ENCODE assay signal across 10 cellular contexts in the genomic region with DNA sequence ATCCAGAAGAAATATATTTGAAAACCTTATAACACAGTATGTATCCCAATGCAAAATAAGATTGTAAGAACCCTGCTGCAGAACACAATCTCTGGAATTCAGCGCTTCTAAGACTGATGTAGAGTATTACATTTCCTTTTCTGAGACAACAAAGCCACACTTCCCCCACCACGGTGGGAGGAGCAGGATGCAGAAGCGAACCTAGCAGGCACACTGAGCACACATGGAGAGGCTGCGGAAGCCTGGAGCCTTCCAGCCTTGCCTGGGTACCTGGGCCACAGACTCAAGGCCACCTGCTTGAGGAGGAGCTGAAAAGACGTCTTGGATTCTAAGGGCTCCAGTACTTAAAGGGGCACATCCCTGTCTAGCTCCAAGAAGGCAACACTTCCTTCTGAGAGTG. TPM values are rescaled to one million over a fixed set of nuclear protein-coding genes. Genes with fewer than 3 reads are reported as not detected.
DNase-seq lines count a peak whose midpoint lies in the region; ATAC-seq, FAIRE-seq and TF ChIP-seq lines count a peak whose summit lies in the region.
"Had no signal": no experiment of that assay in that cellular context is flagged by ENCODE, and none has a peak within 500 bp of the region (broad histone marks: within the 10 kb centered on the region; RNA-seq: fewer than 3 reads in every experiment).

No MANE protein-coding gene starts in this region.

- peaks cover 26% of the 10 kb centered on the region for H3K4me1 Mint-ChIP-seq in activated CD8-positive, alpha-beta memory T cell treated with anti-CD3 and anti-CD28 coated beads, Interleukin-2, amount 10 ng/mL, durations not matched to agents 7 days and 5 days

- peaks cover 47% of the 10 kb centered on the region for H3K36me3 Mint-ChIP-seq in activated CD8-positive, alpha-beta memory T cell treated with anti-CD3 and anti-CD28 coated beads, Interleukin-2, amount 10 ng/mL, durations not matched to agents 7 days and 5 days

- ATAC-seq in activated CD8-positive, alpha-beta memory T cell treated with anti-CD3 and anti-CD28 coated beads, Interleukin-2, amount 10 ng/mL, durations not matched to agents 7 days and 5 days = no peak
- no peak for ATAC-seq in body of pancreas

- no peaks in the 10 kb centered on the region for H3K9me3 Mint-ChIP-seq in activated CD8-positive, alpha-beta memory T cell treated with anti-CD3 and anti-CD28 coated beads, Interleukin-2, amount 10 ng/mL, durations not matched to agents 7 days and 5 days (ENCODE audit: low read depth)

- H3K4me1 ChIP-seq in body of pancreas = peaks cover 54% of the 10 kb centered on the region
- peaks cover 26% of the 10 kb centered on the region for H3K4me1 ChIP-seq in testis
- peaks cover 26 to 34% of the 10 kb centered on the region in 2 donors for H3K4me1 ChIP-seq in kidney (ENCODE audit: control insufficient read depth in 1 of 2, insufficient read depth in 1 of 2, low read depth in 1 of 2, low read length in 2 of 2)

- H3K27ac ChIP-seq in body of pancreas = peak overlapping the region in 3 of 4 donors; percentile 72 to 88 (median 85)
- H3K27ac ChIP-seq in testis = peak overlapping the region in 1 of 2 donors; percentile 48
- peak overlapping the region in 1 of 2 donors; percentile 66 for H3K27ac ChIP-seq in kidney (ENCODE audit: low read depth in 2 of 2, low read length in 2 of 2)
- H3K27ac ChIP-seq: VCaP had no signal

- no peak overlapping the region for H3K9ac ChIP-seq in kidney (ENCODE audit: low read length in 2 of 2)

- DNase-seq in activated CD8-positive, alpha-beta memory T cell treated with anti-CD3 and anti-CD28 coated beads, Interleukin-2, amount 10 ng/mL, durations not matched to agents 7 days and 5 days = no peak
- no peak for DNase-seq in activated CD8-positive, alpha-beta memory T cell treated with anti-CD3 and anti-CD28 coated beads, Interleukin-2, amount 50 U/mL, for 48 hours
- DNase-seq in body of pancreas = peak; percentile 39 to 70 (median 64)
- peak; percentile 88 for DNase-seq in left kidney (ENCODE audit: low read depth, low spot score)
- peak; percentile 47 for DNase-seq in testis
- no peak for DNase-seq in T1000 (lab: John Stamatoyannopoulos, UW)
- no peak for DNase-seq in NCI-H774 (lab: John Stamatoyannopoulos, UW)
- no peak for DNase-seq in kidney
- DNase-seq: NCI-H2081 had no signal

- H3K27me3 Mint-ChIP-seq in activated CD8-positive, alpha-beta memory T cell treated with anti-CD3 and anti-CD28 coated beads, Interleukin-2, amount 10 ng/mL, durations not matched to agents 7 days and 5 days = no peaks in the 10 kb centered on the region

- H3K4me3 ChIP-seq in body of pancreas (no peak overlapping the region), testis (no peak overlapping the region), kidney (ENCODE audit: low read length in 2 of 2) (no peak overlapping the region)

- no peak for FAIRE-seq in kidney (lab: Jason Lieb, UNC)

- H3K9me3 ChIP-seq in body of pancreas (no peaks in the 10 kb centered on the region), testis (no peaks in the 10 kb centered on the region), kidney (ENCODE audit: control insufficient read depth in 1 of 2, low read length in 2 of 2) (no peaks in the 10 kb centered on the region)

- 29% methylated on average over 5 of the region's 5 CpGs for WGBS in body of pancreas, 2 donors
- WGBS in testis, 2 donors = 24 to 33% methylated on average over 5 of the region's 5 CpGs

- H3K4me3 Mint-ChIP-seq in activated CD8-positive, alpha-beta memory T cell treated with anti-CD3 and anti-CD28 coated beads, Interleukin-2, amount 10 ng/mL, durations not matched to agents 7 days and 5 days = no peak overlapping the region

- H3K27ac Mint-ChIP-seq in activated CD8-positive, alpha-beta memory T cell treated with anti-CD3 and anti-CD28 coated beads, Interleukin-2, amount 10 ng/mL, durations not matched to agents 7 days and 5 days = peak overlapping the region; percentile 20

- CTCF ChIA-PET in activated CD8-positive, alpha-beta memory T cell treated with anti-CD3 and anti-CD28 coated beads, Interleukin-2, amount 10 ng/mL, durations not matched to agents 7 days and 5 days (lab: Charles Lee) = interaction anchor here (1.4 kb wide), 1 partner anchor 93 kb away, joined by 3 read pairs; no protein-coding TSS in a partner anchor

- intact Hi-C loops in body of pancreas (cut with DNase I) (no loop called here), testis (cut with DNase I; ENCODE audit: low total_unique reads) (no loop called here), kidney (cut with DNase I) (no loop called here)

- H3K36me3 ChIP-seq in body of pancreas (replicated peaks in 1 of 2; ENCODE audit: insufficient read depth in 1 of 2, low read depth in 2 of 2) (peaks cover 0 to 1% of the 10 kb centered on the region in 2 donors), testis (ENCODE audit: low read depth, missing control alignments) (no peaks in the 10 kb centered on the region), kidney (ENCODE audit: control insufficient read depth in 1 of 2, insufficient read depth in 2 of 2, low read length in 2 of 2) (peaks cover 0 to 1% of the 10 kb centered on the region in 2 donors)

- no peaks in the 10 kb centered on the region for H3K27me3 ChIP-seq in body of pancreas
- H3K27me3 ChIP-seq in testis = no peaks in the 10 kb centered on the region

- TF ChIP-seq POLR2A in body of pancreas (IDR thresholded peaks at IDR 0.05) (no peak), testis (IDR thresholded peaks at IDR 0.05) (no peak)

- TF ChIP-seq CTCF in body of pancreas (IDR thresholded peaks at IDR 0.05) (no peak), testis (IDR thresholded peaks at IDR 0.05) (no peak), kidney (IDR thresholded peaks at IDR 0.05; ENCODE audit: borderline replicate concordance, extremely low read depth, insufficient read depth) (no peak)

RNA-seq across cellular contexts. Expression of gene TCHP, which starts 46.4 kb away (rescaled TPM):
- total RNA-seq in activated CD8-positive, alpha-beta memory T cell treated with anti-CD3 and anti-CD28 coated beads, Interleukin-2, amount 10 ng/mL, durations not matched to agents 7 days and 5 days = 10 to 100 TPM; 38.4 to 40.1 TPM
- 10 to 100 TPM; 29.3 to 72.2 TPM for total RNA-seq in body of pancreas
- 10 to 100 TPM; 38.0 to 59.4 TPM for total RNA-seq in testis
- polyA plus RNA-seq in testis (ENCODE audit: insufficient read depth, low read depth, low replicate concordance) = 23.2 TPM
- 16.2 TPM for total RNA-seq in kidney
- 6.0 TPM for polyA plus RNA-seq in kidney (ENCODE audit: insufficient read depth, low read depth, low replicate concordance)

RNA-seq across cellular contexts. Expression of gene GIT2, which starts 49.7 kb away (rescaled TPM):
- total RNA-seq in activated CD8-positive, alpha-beta memory T cell treated with anti-CD3 and anti-CD28 coated beads, Interleukin-2, amount 10 ng/mL, durations not matched to agents 7 days and 5 days = 10 to 100 TPM; 90.6 to 92.3 TPM
- total RNA-seq in body of pancreas = 10 to 100 TPM; 44.4 to 50.1 TPM
- total RNA-seq in testis = 10 to 100 TPM; 47.2 to 51.9 TPM
- 47.2 TPM for polyA plus RNA-seq in testis (ENCODE audit: insufficient read depth, low read depth, low replicate concordance)
- 46.2 TPM for total RNA-seq in kidney
- 10.4 TPM for polyA plus RNA-seq in kidney (ENCODE audit: insufficient read depth, low read depth, low replicate concordance)

RNA-seq across cellular contexts. Expression of gene ANKRD13A, which starts 52.7 kb away (rescaled TPM):
- 10 to 100 TPM; 68.6 to 78.2 TPM for total RNA-seq in activated CD8-positive, alpha-beta memory T cell treated with anti-CD3 and anti-CD28 coated beads, Interleukin-2, amount 10 ng/mL, durations not matched to agents 7 days and 5 days
- total RNA-seq in body of pancreas (10 to 100 TPM; 33.0 to 35.0 TPM), testis (100 to 1,000 TPM; 129 to 165 TPM), kidney (68.0 TPM)
- polyA plus RNA-seq in testis (ENCODE audit: insufficient read depth, low read depth, low replicate concordance) (156 TPM), kidney (ENCODE audit: insufficient read depth, low read depth, low replicate concordance) (23.2 TPM)

Comparison
In these comparisons a context has a peak if more than half of its experiments do, and no peak if none do; other contexts are left out.
1. DNase-seq: peak in body of pancreas (4 of 4), left kidney (single experiment) and testis (single experiment); none in activated CD8-positive, alpha-beta memory T cell treated with anti-CD3 and anti-CD28 coated beads, Interleukin-2, amount 10 ng/mL, durations not matched to agents 7 days and 5 days (single experiment), activated CD8-positive, alpha-beta memory T cell treated with anti-CD3 and anti-CD28 coated beads, Interleukin-2, amount 50 U/mL, for 48 hours (single experiment), T1000 (single experiment), NCI-H774 (single experiment) and kidney (single experiment).